Comparison of ENCODE assay signal across 1 cellular context in genomic region chr7:95420996-95421846, GRCh38.
TF ChIP-seq lines count a peak whose summit lies in the region.

No MANE protein-coding gene starts in this region.

TF ChIP-seq in IMR-90, 13 proteins besides CTCF, POLR2A, EP300 and RAD21 (continued from another document):
- TF ChIP-seq CEBPB (IDR thresholded peaks at IDR 0.05; ENCODE audit: low read depth, low read length) (no peak), MAFK (IDR thresholded peaks at IDR 0.05; ENCODE audit: low read depth, low read length) (no peak), MXI1 (IDR thresholded peaks at IDR 0.05; ENCODE audit: borderline replicate concordance, low read depth, low read length) (no peak), FOS (IDR thresholded peaks at IDR 0.05; ENCODE audit: low read depth, low read length) (no peak), NFE2L2 (IDR thresholded peaks at IDR 0.05; ENCODE audit: low read depth, low read length) (no peak), MAZ (IDR thresholded peaks at IDR 0.05; ENCODE audit: borderline replicate concordance, low read depth, low read length) (no peak)
